12 cellular contexts compared by ENCODE assay signal in the genomic region with DNA sequence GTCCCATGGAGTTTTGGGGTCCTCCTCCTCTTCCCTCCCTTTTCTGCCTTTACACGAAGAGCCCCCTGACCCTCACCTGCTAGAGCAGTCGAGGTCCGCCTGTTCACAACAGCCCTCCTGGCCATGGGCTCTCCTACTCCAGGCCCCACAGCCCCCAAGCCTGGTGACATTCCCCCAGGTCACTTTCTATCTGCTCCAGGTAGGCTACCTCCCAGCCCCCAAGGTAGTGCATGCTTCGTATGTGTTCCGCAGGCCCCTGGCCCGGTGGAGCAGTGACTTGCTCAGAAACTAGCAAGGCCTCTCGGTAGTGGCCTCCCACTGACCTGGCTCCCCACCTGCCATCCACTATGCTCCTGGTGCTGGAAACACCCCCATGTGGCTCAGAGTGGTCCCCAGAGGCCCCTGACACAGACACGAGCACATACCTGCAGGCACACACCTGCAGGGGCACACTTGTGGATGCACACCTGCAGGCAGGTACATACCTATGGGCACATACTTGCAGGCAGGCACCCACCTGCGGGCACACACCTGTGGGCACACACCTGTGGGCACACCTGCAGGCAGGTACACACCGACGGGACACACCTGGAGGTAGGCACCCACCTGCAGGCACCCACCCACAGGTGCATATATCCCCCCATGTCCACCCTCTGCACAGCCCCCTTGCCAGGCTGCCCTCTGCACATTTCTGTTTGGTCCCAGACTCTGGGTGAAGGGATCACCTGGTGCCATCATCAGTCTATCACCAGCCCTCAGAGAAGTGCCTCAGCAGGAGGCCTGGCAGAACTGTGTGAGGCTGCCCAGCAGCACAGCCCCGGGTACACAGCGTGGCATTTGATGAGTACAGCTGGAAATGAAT.
"Had no signal": no experiment of that assay in that cellular context is flagged by ENCODE, and none has a peak within 500 bp of the region (broad histone marks: within the 10 kb centered on the region; RNA-seq: fewer than 3 reads in every experiment).

No MANE protein-coding gene starts in this region.

- ATAC-seq: activated CD4-positive, CD25-positive, alpha-beta regulatory T cell treated with anti-CD3 and anti-CD28 coated beads, Interleukin-2, amount 50 U/mL, for 24 hours; effector memory CD8-positive, alpha-beta T cell had no signal

- H3K4me1 Mint-ChIP-seq: nephron progenitor cell had no signal

- H3K36me3 ChIP-seq: ascending aorta, tibial artery had no signal

- H3K9me3 Mint-ChIP-seq: effector memory CD8-positive, alpha-beta T cell; nephron progenitor cell had no signal

- H3K27ac Mint-ChIP-seq: effector memory CD8-positive, alpha-beta T cell had no signal

- H3K4me3 Mint-ChIP-seq: effector memory CD8-positive, alpha-beta T cell; nephron progenitor cell had no signal

- H3K27ac ChIP-seq: ascending aorta, epithelial cell of prostate, tibial artery had no signal

- H3K4me3 ChIP-seq: ascending aorta, tibial artery had no signal

- FAIRE-seq: colon had no signal

- H3K27me3 Mint-ChIP-seq: effector memory CD8-positive, alpha-beta T cell had no signal

- H3K4me1 ChIP-seq: ascending aorta, tibial artery had no signal

- H3K27me3 ChIP-seq: ascending aorta had no signal

- DNase-seq: activated CD4-positive, alpha-beta T cell treated with anti-CD3 and anti-CD28 coated beads, Interleukin-2, amount 50 U/mL, for 4 hours; activated gamma-delta T cell; activated T-cell treated with anti-CD3 and anti-CD28 coated beads, Interleukin-2, amount 50 U/mL, for 1 hour; effector memory CD8-positive, alpha-beta T cell; hippocampal formation; nephron progenitor cell; SHP77 treated with DMSO at 0.1 percent for 48 hours had no signal

- H3K9me3 ChIP-seq: ascending aorta, tibial artery had no signal
